In genomic region chr12:4975574-4975973, GRCh38 we compare ENCODE assay signal across 16 cellular contexts.
A peak's percentile ranks its signal among the peaks of the same experiment; 100 is the strongest.
DNase-seq lines count a peak whose midpoint lies in the region; ATAC-seq and TF ChIP-seq lines count a peak whose summit lies in the region.
"Had no signal": no experiment of that assay in that cellular context is flagged by ENCODE, and none has a peak within 500 bp of the region (broad histone marks: within the 10 kb centered on the region; RNA-seq: fewer than 3 reads in every experiment).

No MANE protein-coding gene starts in this region.

- H3K4me3 ChIP-seq in HEK293 (ENCODE audit: low read depth, low read length): no peak overlapping the region
- H3K4me3 ChIP-seq: cardiac muscle cell, left ventricle myocardium inferior, skin epidermis had no signal

- CTCF ChIA-PET in HEK293 (lab: Yijun Ruan, JAX): interaction anchor here (0.6 to 1.6 kb wide), 5 partner anchors 11 to 120 kb away, joined by 3 to 4 read pairs (median 4); no protein-coding TSS in a partner anchor
- CTCF ChIA-PET in WTC11 (lab: Charles Lee): interaction anchor here (0.6 to 2.4 kb wide), 12 partner anchors 13 to 126 kb away, joined by 3 to 31 read pairs (median 6); partner anchors contain the start of gene KCNA1

- DNase-seq in DMS153 treated with DMSO at 0.1 percent for 48 hours (lab: John Stamatoyannopoulos, UW; ENCODE audit: unreplicated experiment) (peak; percentile 55), WTC11 (ENCODE audit: low spot score) (peak; percentile 42), myocyte (ENCODE audit: low read depth) (peak; percentile 11), T-helper 2 cell (no peak), glomerular visceral epithelial cell (ENCODE audit: extremely low spot score) (no peak)
- no peak for DNase-seq in stimulated activated CD4-positive, alpha-beta T cell treated with anti-CD3 and anti-CD28 coated beads, Interleukin-4, amount 100 ng/mL, for 4 hours
- DNase-seq: activated naive CD4-positive, alpha-beta T cell treated with anti-CD3 and anti-CD28 coated beads, Interleukin-2, amount 10 ng/mL, durations not matched to agents 7 days and 5 days; head of caudate nucleus; left ventricle myocardium inferior; SIG-M5 had no signal

- no peaks in the 10 kb centered on the region for H3K4me1 ChIP-seq in HEK293 (ENCODE audit: control insufficient read depth, insufficient read depth, low read length)
- H3K4me1 ChIP-seq: left ventricle myocardium inferior had no signal

- no peak overlapping the region for H3K4me3 Mint-ChIP-seq in WTC11
- H3K4me3 Mint-ChIP-seq: activated naive CD4-positive, alpha-beta T cell treated with anti-CD3 and anti-CD28 coated beads, Interleukin-2, amount 10 ng/mL, durations not matched to agents 7 days and 5 days; CD14-positive monocyte; neural crest cell had no signal

- ATAC-seq in WTC11 (peak; percentile 87), GM19455 (IDR thresholded peaks at IDR 0.05; ENCODE audit: unreplicated experiment) (no peak)

- H3K9me3 ChIP-seq in HEK293 (ENCODE audit: control insufficient read depth, insufficient read depth, low read depth, low read length): no peaks in the 10 kb centered on the region
- H3K9me3 ChIP-seq: left ventricle myocardium inferior had no signal

- no peak overlapping the region for H3K27ac Mint-ChIP-seq in WTC11
- H3K27ac Mint-ChIP-seq: activated naive CD4-positive, alpha-beta T cell treated with anti-CD3 and anti-CD28 coated beads, Interleukin-2, amount 10 ng/mL, durations not matched to agents 7 days and 5 days; CD14-positive monocyte had no signal

- H3K27ac ChIP-seq in HEK293 (ENCODE audit: extremely low read depth, low read depth, low read length): no peak overlapping the region
- H3K27ac ChIP-seq: cardiac muscle cell, left ventricle myocardium inferior, skin epidermis had no signal

- TF ChIP-seq CTCF in HEK293 (tag by site-specific recombination; IDR thresholded peaks at IDR 0.05): no peak
- TF ChIP-seq CTCF in WTC11 (IDR thresholded peaks at IDR 0.05): no peak

- H3K27me3 Mint-ChIP-seq in WTC11 (ENCODE audit: low read depth): peaks cover 4% of the 10 kb centered on the region; the same call in 1 of the 2 replicates

- peaks cover 11% of the 10 kb centered on the region; the same call in 1 of the 2 replicates for H3K4me1 Mint-ChIP-seq in WTC11
- H3K4me1 Mint-ChIP-seq: activated naive CD4-positive, alpha-beta T cell treated with anti-CD3 and anti-CD28 coated beads, Interleukin-2, amount 10 ng/mL, durations not matched to agents 7 days and 5 days; neural crest cell had no signal

- POLR2A ChIA-PET in HEK293 (lab: Yijun Ruan, JAX): interaction anchor here (1.2 kb wide), 1 partner anchor 11 kb away, joined by 3 read pairs; no protein-coding TSS in a partner anchor
- POLR2A ChIA-PET in WTC11 (lab: Charles Lee): interaction anchor here (1.2 kb wide), 1 partner anchor 66 kb away, joined by 3 read pairs; the partner anchor contains the start of gene KCNA1

- no peaks in the 10 kb centered on the region for H3K36me3 Mint-ChIP-seq in WTC11
- H3K36me3 Mint-ChIP-seq: activated naive CD4-positive, alpha-beta T cell treated with anti-CD3 and anti-CD28 coated beads, Interleukin-2, amount 10 ng/mL, durations not matched to agents 7 days and 5 days; CD14-positive monocyte had no signal

- no peaks in the 10 kb centered on the region for H3K36me3 ChIP-seq in HEK293 (ENCODE audit: control insufficient read depth in 2 of 2, insufficient read depth in 1 of 2, low read length in 2 of 2)
- H3K36me3 ChIP-seq: cardiac muscle cell, left ventricle myocardium inferior had no signal

- no peaks in the 10 kb centered on the region for H3K9me3 Mint-ChIP-seq in WTC11
- H3K9me3 Mint-ChIP-seq: activated naive CD4-positive, alpha-beta T cell treated with anti-CD3 and anti-CD28 coated beads, Interleukin-2, amount 10 ng/mL, durations not matched to agents 7 days and 5 days; neural crest cell had no signal

TF ChIP-seq in HEK293, 187 proteins besides CTCF, POLR2A, EP300 and RAD21:
- TF ChIP-seq ZNF521 (tag by site-specific recombination; IDR thresholded peaks at IDR 0.05) (no peak), ZNF561 (tag by site-specific recombination; IDR thresholded peaks at IDR 0.05; ENCODE audit: borderline replicate concordance) (no peak), KLF8 (tag by site-specific recombination; IDR thresholded peaks at IDR 0.05) (no peak), TRIM28 (IDR thresholded peaks at IDR 0.05; ENCODE audit: borderline replicate concordance, low read length) (0 out of 2 replicates have a peak, but pooled peaks have one; percentile 48), GFI1B (tag by site-specific recombination; IDR thresholded peaks at IDR 0.05) (no peak), ZBTB6 (tag by site-specific recombination; IDR thresholded peaks at IDR 0.05) (peak; percentile 44; the same call in 1 of the 2 replicates), ZNF133 (tag by site-specific recombination; IDR thresholded peaks at IDR 0.05) (no peak), ZNF155 (tag by site-specific recombination; IDR thresholded peaks at IDR 0.05) (no peak), ZNF585B (tag by site-specific recombination; IDR thresholded peaks at IDR 0.05) (no peak), ZNF426 (tag by site-specific recombination; IDR thresholded peaks at IDR 0.05) (no peak)

TF ChIP-seq in WTC11, 78 proteins besides CTCF, POLR2A, EP300 and RAD21 (continues in another document):
- TF ChIP-seq ATF6 (CRISPR knock-in tag; IDR thresholded peaks at IDR 0.05) (no peak), ZBTB21 (CRISPR knock-in tag; IDR thresholded peaks at IDR 0.05; ENCODE audit: borderline replicate concordance) (no peak), SMAD3 (CRISPR knock-in tag; IDR thresholded peaks at IDR 0.05; ENCODE audit: borderline replicate concordance) (no peak), ZNF281 (CRISPR knock-in tag; IDR thresholded peaks at IDR 0.05) (no peak), ZNF263 (CRISPR knock-in tag; IDR thresholded peaks at IDR 0.05; ENCODE audit: low read depth) (no peak), AFF4 (CRISPR knock-in tag; IDR thresholded peaks at IDR 0.05; ENCODE audit: borderline replicate concordance) (no peak), OVOL2 (CRISPR knock-in tag; IDR thresholded peaks at IDR 0.05; ENCODE audit: borderline replicate concordance) (no peak), EMX1 (CRISPR knock-in tag; IDR thresholded peaks at IDR 0.05) (no peak)

Comparison
In these comparisons a context has a peak if more than half of its experiments do, and no peak if none do; other contexts are left out.
1. DNase-seq: peak in DMS153 treated with DMSO at 0.1 percent for 48 hours (single experiment), WTC11 (single experiment) and myocyte (single experiment); none in T-helper 2 cell (0 of 5), glomerular visceral epithelial cell (single experiment) and stimulated activated CD4-positive, alpha-beta T cell treated with anti-CD3 and anti-CD28 coated beads, Interleukin-4, amount 100 ng/mL, for 4 hours (0 of 2).